In genomic region chr18:8830067-8831060, GRCh38 we compare ENCODE assay signal across 28 cellular contexts.
DNase-seq lines count a peak whose midpoint lies in the region; ATAC-seq and TF ChIP-seq lines count a peak whose summit lies in the region.
"Had no signal": no experiment of that assay in that cellular context is flagged by ENCODE, and none has a peak within 500 bp of the region (broad histone marks: within the 10 kb centered on the region; RNA-seq: fewer than 3 reads in every experiment).

No MANE protein-coding gene starts in this region.

- H4K8ac ChIP-seq in mesenchymal stem cell (ENCODE audit: low read length): no peak overlapping the region

- H3K36me3 Mint-ChIP-seq in type B pancreatic cell: peaks cover 21% of the 10 kb centered on the region
- H3K36me3 Mint-ChIP-seq: activated CD8-positive, alpha-beta memory T cell treated with anti-CD3 and anti-CD28 coated beads, Interleukin-2, amount 10 ng/mL, durations not matched to agents 7 days and 5 days; stimulated activated naive B cell treated with anti-CD40 and anti-IgM and Interleukin-4, amounts not matched to agents 10 μg/mL and 1 μg/mL and 100 μg/mL, for 72 hours had no signal

- H4K91ac ChIP-seq in mesenchymal stem cell (ENCODE audit: low read length): no peak overlapping the region

- H3K27ac Mint-ChIP-seq in type B pancreatic cell: peak overlapping the region; percentile 62
- H3K27ac Mint-ChIP-seq: activated CD8-positive, alpha-beta memory T cell treated with anti-CD3 and anti-CD28 coated beads, Interleukin-2, amount 10 ng/mL, durations not matched to agents 7 days and 5 days; stimulated activated naive B cell treated with anti-CD40 and anti-IgM and Interleukin-4, amounts not matched to agents 10 μg/mL and 1 μg/mL and 100 μg/mL, for 72 hours had no signal

- H3K27me3 ChIP-seq in mesenchymal stem cell (ENCODE audit: control insufficient read depth in 1 of 2, insufficient read depth in 1 of 2, low read length in 2 of 2): no peaks in the 10 kb centered on the region
- H3K27me3 ChIP-seq: gastroesophageal sphincter, hepatocyte, ovary had no signal

- H3K4me1 ChIP-seq in mesenchymal stem cell (ENCODE audit: control insufficient read depth, insufficient read depth, low read depth, low read length): peaks cover 21% of the 10 kb centered on the region

- H3K4me3 ChIP-seq in mesenchymal stem cell (ENCODE audit: insufficient read depth in 1 of 2, low read depth in 1 of 2, low read length in 2 of 2): no peak overlapping the region
- H3K4me3 ChIP-seq: gastroesophageal sphincter, hepatocyte, ovary, PC-9 had no signal

- H3K4me1 Mint-ChIP-seq in type B pancreatic cell (ENCODE audit: unreplicated experiment): peaks cover 5% of the 10 kb centered on the region
- H3K4me1 Mint-ChIP-seq: activated CD8-positive, alpha-beta memory T cell treated with anti-CD3 and anti-CD28 coated beads, Interleukin-2, amount 10 ng/mL, durations not matched to agents 7 days and 5 days had no signal

- H3K36me3 ChIP-seq in mesenchymal stem cell (ENCODE audit: control insufficient read depth in 1 of 2, insufficient read depth in 2 of 2, low read depth in 1 of 2, low read length in 2 of 2): peaks cover 42 to 79% of the 10 kb centered on the region in 2 experiments
- H3K36me3 ChIP-seq: ovary had no signal

- no peak overlapping the region for H2AFZ ChIP-seq in mesenchymal stem cell (ENCODE audit: low read depth, low read length)
- H2AFZ ChIP-seq: hepatocyte, PC-9 had no signal

- no peak overlapping the region for H3K4me3 Mint-ChIP-seq in type B pancreatic cell
- H3K4me3 Mint-ChIP-seq: activated CD8-positive, alpha-beta memory T cell treated with anti-CD3 and anti-CD28 coated beads, Interleukin-2, amount 10 ng/mL, durations not matched to agents 7 days and 5 days; nephron; stimulated activated naive B cell treated with anti-CD40 and anti-IgM and Interleukin-4, amounts not matched to agents 10 μg/mL and 1 μg/mL and 100 μg/mL, for 72 hours had no signal

- no peak overlapping the region for H3K18ac ChIP-seq in mesenchymal stem cell (ENCODE audit: low read depth in 1 of 2, low read length in 2 of 2)

- H3K9me3 Mint-ChIP-seq in type B pancreatic cell: peaks cover 4% of the 10 kb centered on the region
- H3K9me3 Mint-ChIP-seq: nephron had no signal

- WGBS in mesenchymal stem cell: 95% methylated on average over 15 of the region's 16 CpGs

- DNase-seq in NCI-H2107 treated with DMSO at 0.1 percent for 48 hours (lab: John Stamatoyannopoulos, UW; ENCODE audit: unreplicated experiment) (peak; percentile 45), NCI-H2107 (lab: John Stamatoyannopoulos, UW) (no peak), cerebellar cortex (ENCODE audit: low spot score) (peak; percentile 50), mesenchymal stem cell (no peak), type B pancreatic cell (ENCODE audit: extremely low spot score, unreplicated experiment) (no peak), KG1 (lab: John Stamatoyannopoulos, UW) (no peak), DMS79 treated with DMSO at 0.1 percent for 48 hours (lab: John Stamatoyannopoulos, UW) (no peak)
- DNase-seq: activated CD4-positive, alpha-beta T cell treated with anti-CD3 and anti-CD28 coated beads, Interleukin-2, amount 50 U/mL, for 4 hours; activated CD8-positive, alpha-beta memory T cell treated with anti-CD3 and anti-CD28 coated beads, Interleukin-2, amount 10 ng/mL, durations not matched to agents 7 days and 5 days; activated naive CD4-positive, alpha-beta T cell; cerebellar nuclear complex; left cardiac atrium; MM.1S; NCI-H1105 treated with DMSO at 0.1 percent for 48 hours; NCI-H187 treated with DMSO at 0.1 percent for 48 hours; NCI-H2227 treated with DMSO at 0.1 percent for 48 hours; NCI-H69; ovary; PC-9; Right ventricle myocardium superior; stimulated activated naive B cell treated with anti-CD40 and anti-IgM and Interleukin-4, amounts not matched to agents 10 μg/mL and 1 μg/mL and 100 μg/mL, for 72 hours; T-helper 2 cell had no signal

- no peak for TF ChIP-seq CTCF in type B pancreatic cell (conservative IDR thresholded peaks at IDR 0.05)

- no peak overlapping the region for H3K4ac ChIP-seq in mesenchymal stem cell (ENCODE audit: low read depth in 1 of 2, low read length in 2 of 2)

- H2AK5ac ChIP-seq in mesenchymal stem cell (ENCODE audit: low read length, severe bottlenecking): no peak overlapping the region

- H3K27me3 Mint-ChIP-seq in type B pancreatic cell: no peaks in the 10 kb centered on the region
- H3K27me3 Mint-ChIP-seq: activated CD8-positive, alpha-beta memory T cell treated with anti-CD3 and anti-CD28 coated beads, Interleukin-2, amount 10 ng/mL, durations not matched to agents 7 days and 5 days; stimulated activated naive B cell treated with anti-CD40 and anti-IgM and Interleukin-4, amounts not matched to agents 10 μg/mL and 1 μg/mL and 100 μg/mL, for 72 hours had no signal

- no peak overlapping the region for H3K9ac ChIP-seq in mesenchymal stem cell (ENCODE audit: low read length)

- H3K79me1 ChIP-seq in mesenchymal stem cell (replicated peaks; ENCODE audit: low read length, poor library complexity, severe bottlenecking): peaks cover 10% of the 10 kb centered on the region

- no peak overlapping the region for H2BK5ac ChIP-seq in mesenchymal stem cell (ENCODE audit: low read depth, low read length, poor library complexity, severe bottlenecking)

- H3K27ac ChIP-seq in mesenchymal stem cell (ENCODE audit: low read length, poor library complexity, severe bottlenecking): peak overlapping the region; percentile 4
- H3K27ac ChIP-seq: 22Rv1, gastroesophageal sphincter, hepatocyte, ovary, PC-9 had no signal

- H3K9me3 ChIP-seq in mesenchymal stem cell (ENCODE audit: control insufficient read depth, low read length): no peaks in the 10 kb centered on the region
- H3K9me3 ChIP-seq: gastroesophageal sphincter, ovary had no signal

- H2BK120ac ChIP-seq in mesenchymal stem cell (ENCODE audit: low read depth, low read length): no peak overlapping the region

- no peak for ATAC-seq in HG03378 (IDR thresholded peaks at IDR 0.05; ENCODE audit: unreplicated experiment)
- ATAC-seq: activated CD4-positive, CD25-positive, alpha-beta regulatory T cell treated with anti-CD3 and anti-CD28 coated beads, Interleukin-2, amount 50 U/mL, for 24 hours; activated CD8-positive, alpha-beta memory T cell treated with anti-CD3 and anti-CD28 coated beads, Interleukin-2, amount 10 ng/mL, durations not matched to agents 7 days and 5 days; gastroesophageal sphincter; left cardiac atrium; stimulated activated naive B cell treated with anti-CD40 and anti-IgM and Interleukin-4, amounts not matched to agents 10 μg/mL and 1 μg/mL and 100 μg/mL, for 72 hours had no signal

- no peak overlapping the region for H3K4me2 ChIP-seq in mesenchymal stem cell (ENCODE audit: low read length, poor library complexity, severe bottlenecking)
- H3K4me2 ChIP-seq: hepatocyte, PC-9 had no signal

- H2BK15ac ChIP-seq in mesenchymal stem cell (ENCODE audit: low read depth, poor library complexity, severe bottlenecking): no peak overlapping the region

- no peak overlapping the region for H3K23ac ChIP-seq in mesenchymal stem cell (ENCODE audit: low read length in 2 of 2)

- peak overlapping the region in 1 of 2 experiments; percentile 72 for H3K14ac ChIP-seq in mesenchymal stem cell (ENCODE audit: low read length in 2 of 2)

- H2BK12ac ChIP-seq in mesenchymal stem cell (ENCODE audit: low read length in 2 of 2): no peak overlapping the region

Comparison
In these comparisons a context has a peak if more than half of its experiments do, and no peak if none do; other contexts are left out.
1. DNase-seq: peak in NCI-H2107 treated with DMSO at 0.1 percent for 48 hours (single experiment) and cerebellar cortex (single experiment); none in NCI-H2107 (single experiment), mesenchymal stem cell (single experiment), type B pancreatic cell (single experiment), KG1 (single experiment) and DMS79 treated with DMSO at 0.1 percent for 48 hours (single experiment).